20 cellular contexts compared by ENCODE assay signal in the genomic region with DNA sequence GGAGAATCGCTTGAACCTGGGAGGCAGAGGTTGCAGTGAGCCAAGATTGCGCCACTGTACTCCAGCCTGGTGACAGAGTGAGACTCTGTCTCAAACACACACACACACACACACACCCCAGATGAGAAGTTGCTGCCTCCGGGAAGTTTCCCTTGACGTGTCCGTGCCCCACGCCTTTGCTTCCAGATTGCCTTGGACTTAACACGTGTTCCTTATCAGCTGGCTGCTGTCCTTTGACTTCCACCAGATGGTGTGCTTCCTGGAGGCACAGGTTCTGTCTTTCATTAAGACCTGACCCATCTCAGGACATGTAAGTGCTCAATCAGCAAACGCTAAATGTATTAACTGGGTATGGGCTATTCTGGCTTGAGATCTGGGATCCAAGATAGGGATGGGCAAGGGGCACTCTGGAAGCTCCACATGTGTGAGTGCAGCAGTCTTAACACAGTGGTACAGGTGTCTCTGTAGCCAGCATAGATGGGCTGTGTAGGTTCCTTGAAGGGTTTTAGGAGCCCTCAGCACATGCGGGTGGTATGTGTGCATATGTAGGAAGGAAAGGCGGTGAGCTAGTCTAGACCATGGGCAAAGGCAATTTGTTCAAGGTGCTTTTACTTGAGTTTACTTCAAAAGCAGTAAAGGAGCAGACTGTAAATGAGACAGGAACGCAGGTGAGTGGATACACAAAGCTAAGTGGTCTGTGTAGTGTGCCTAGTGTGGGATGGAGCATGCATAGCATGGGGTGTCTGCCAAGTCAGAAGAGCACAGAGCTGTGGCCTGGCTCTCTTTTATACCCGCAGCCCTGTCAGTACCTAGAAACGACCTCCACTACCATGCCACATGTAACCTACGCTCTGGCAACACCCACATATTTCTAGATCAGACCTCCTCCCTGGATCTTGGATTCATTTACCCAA. TPM values are rescaled to one million over a fixed set of nuclear protein-coding genes. Genes with fewer than 3 reads are reported as not detected.
DNase-seq lines count a peak whose midpoint lies in the region; ATAC-seq, FAIRE-seq and TF ChIP-seq lines count a peak whose summit lies in the region.
"Had no signal": no experiment of that assay in that cellular context is flagged by ENCODE, and none has a peak within 500 bp of the region (broad histone marks: within the 10 kb centered on the region; RNA-seq: fewer than 3 reads in every experiment).

No MANE protein-coding gene starts in this region.

- WGBS in small intestine, 3 donors, result 53 to 76% (median 71%) methylated on average over 14 of the region's 14 CpGs

- CTCF ChIA-PET in WTC11 (lab: Charles Lee), result interaction anchor here (0.9 to 5.1 kb wide), 4 partner anchors 10 to 344 kb away, joined by 3 to 18 read pairs (median 12); no protein-coding TSS in a partner anchor
- CTCF ChIA-PET in activated CD8-positive, alpha-beta T cell treated with anti-CD3 and anti-CD28 coated beads for 36 hours (lab: Charles Lee), result interaction anchor here (0.5 to 14.4 kb wide), 3 partner anchors 9 to 58 kb away, joined by 3 to 549 read pairs (median 12); partner anchors contain the start of genes SYS1 and TP53TG5

- peak overlapping the region in 1 of 2 donors; percentile 2 for H3K27ac ChIP-seq in small intestine (ENCODE audit: low read depth in 1 of 2, low read length in 1 of 2)
- H3K27ac ChIP-seq: PC-9 had no signal

- peaks cover 22% of the 10 kb centered on the region for H3K36me3 Mint-ChIP-seq in WTC11
- peaks cover 24% of the 10 kb centered on the region for H3K36me3 Mint-ChIP-seq in activated CD8-positive, alpha-beta T cell treated with anti-CD3 and anti-CD28 coated beads for 36 hours (ENCODE audit: low read depth)

- no peak overlapping the region for H3K4me3 Mint-ChIP-seq in WTC11
- H3K4me3 Mint-ChIP-seq in activated CD8-positive, alpha-beta T cell treated with anti-CD3 and anti-CD28 coated beads for 36 hours, result no peak overlapping the region
- H3K4me3 Mint-ChIP-seq: activated T-helper 17 cell treated with anti-CD3 and anti-CD28 coated beads, Interleukin-2, amount 50 U/mL, for 72 hours had no signal

- H3K9me3 ChIP-seq in small intestine (ENCODE audit: control insufficient read depth, low read depth), result no peaks in the 10 kb centered on the region
- H3K9me3 ChIP-seq: HAP-1 had no signal

- H3K4me1 ChIP-seq in small intestine (ENCODE audit: control insufficient read depth in 2 of 2, insufficient read depth in 1 of 2, low read depth in 1 of 2, low read length in 1 of 2), result peaks cover 0 to 4% of the 10 kb centered on the region in 2 donors
- H3K4me1 ChIP-seq: HAP-1 had no signal

- no peak overlapping the region for H3K4me3 ChIP-seq in small intestine (ENCODE audit: low read depth in 1 of 2, low read length in 2 of 2)
- H3K4me3 ChIP-seq: HAP-1, PC-9, skin epidermis had no signal

- no peaks in the 10 kb centered on the region for H3K4me1 Mint-ChIP-seq in WTC11
- H3K4me1 Mint-ChIP-seq in activated CD8-positive, alpha-beta T cell treated with anti-CD3 and anti-CD28 coated beads for 36 hours (ENCODE audit: low read depth), result peaks cover 8% of the 10 kb centered on the region
- H3K4me1 Mint-ChIP-seq: activated T-helper 17 cell treated with anti-CD3 and anti-CD28 coated beads, Interleukin-2, amount 50 U/mL, for 72 hours had no signal

- ATAC-seq in WTC11 (0 out of 2 replicates have a peak, but pooled peaks have one; percentile 26), left ventricle myocardium superior (peak; percentile 62)
- ATAC-seq in activated CD8-positive, alpha-beta T cell treated with anti-CD3 and anti-CD28 coated beads for 36 hours, result no peak
- ATAC-seq: activated T-helper 17 cell treated with anti-CD3 and anti-CD28 coated beads, Interleukin-2, amount 50 U/mL, for 72 hours had no signal

- H3K36me3 ChIP-seq in small intestine (ENCODE audit: control insufficient read depth in 2 of 2, insufficient read depth in 2 of 2, low read length in 2 of 2), result peaks cover 7% of the 10 kb centered on the region in 2 donors

- peak; percentile 47 for DNase-seq in NCI-H82 (lab: John Stamatoyannopoulos, UW)
- no peak for DNase-seq in NCI-H82 treated with DMSO at 0.1 percent for 48 hours (lab: John Stamatoyannopoulos, UW; ENCODE audit: unreplicated experiment)
- no peak for DNase-seq in WTC11 (ENCODE audit: low spot score)
- DNase-seq in left ventricle myocardium superior, result peak; percentile 43
- DNase-seq in small intestine, result peak; percentile 97
- no peak for DNase-seq in activated CD8-positive, alpha-beta T cell treated with anti-CD3 and anti-CD28 coated beads for 36 hours
- DNase-seq in NCI-H524 treated with DMSO at 0.1 percent for 48 hours (lab: John Stamatoyannopoulos, UW), result no peak
- DNase-seq in hippocampal formation (lab: John Stamatoyannopoulos, UW), result no peak
- DNase-seq: activated CD4-positive, alpha-beta T cell treated with anti-CD3 and anti-CD28 coated beads, Interleukin-2, amount 50 U/mL, for 48 hours; DND-41; NCI-H146; NCI-H510A treated with DMSO at 0.1 percent for 48 hours; PC-9 had no signal

- no peak for TF ChIP-seq CTCF in WTC11 (IDR thresholded peaks at IDR 0.05)
- no peak for TF ChIP-seq CTCF in activated CD8-positive, alpha-beta T cell treated with anti-CD3 and anti-CD28 coated beads for 36 hours (IDR thresholded peaks at IDR 0.05)

- intact Hi-C loops in left ventricle myocardium superior (cut with micrococcal nuclease), result no loop called here
- intact Hi-C loops in activated CD8-positive, alpha-beta T cell treated with anti-CD3 and anti-CD28 coated beads for 36 hours (cut with micrococcal nuclease), result no loop called here

- H3K27me3 ChIP-seq in small intestine (ENCODE audit: control insufficient read depth in 2 of 2, insufficient read depth in 2 of 2, low read length in 2 of 2), result no peaks in the 10 kb centered on the region

- no peaks in the 10 kb centered on the region for H3K9me3 Mint-ChIP-seq in WTC11
- H3K9me3 Mint-ChIP-seq in activated CD8-positive, alpha-beta T cell treated with anti-CD3 and anti-CD28 coated beads for 36 hours, result no peaks in the 10 kb centered on the region
- H3K9me3 Mint-ChIP-seq: activated T-helper 17 cell treated with anti-CD3 and anti-CD28 coated beads, Interleukin-2, amount 50 U/mL, for 72 hours had no signal

- POLR2A ChIA-PET in WTC11 (lab: Charles Lee), result no interaction called here
- POLR2A ChIA-PET in activated CD8-positive, alpha-beta T cell treated with anti-CD3 and anti-CD28 coated beads for 36 hours (lab: Charles Lee), result interaction anchor here (0.6 to 1.4 kb wide), 3 partner anchors 9 to 54 kb away, joined by 3 to 5 read pairs (median 4); no protein-coding TSS in a partner anchor

- FAIRE-seq in small intestine (lab: Jason Lieb, UNC), result no peak
- FAIRE-seq: colon, keratinocyte had no signal

- no peak overlapping the region for H3K27ac Mint-ChIP-seq in WTC11
- no peak overlapping the region for H3K27ac Mint-ChIP-seq in activated CD8-positive, alpha-beta T cell treated with anti-CD3 and anti-CD28 coated beads for 36 hours
- H3K27ac Mint-ChIP-seq: activated T-helper 17 cell treated with anti-CD3 and anti-CD28 coated beads, Interleukin-2, amount 50 U/mL, for 72 hours had no signal

- no peaks in the 10 kb centered on the region for H3K27me3 Mint-ChIP-seq in WTC11 (ENCODE audit: low read depth)
- no peaks in the 10 kb centered on the region for H3K27me3 Mint-ChIP-seq in activated CD8-positive, alpha-beta T cell treated with anti-CD3 and anti-CD28 coated beads for 36 hours
- H3K27me3 Mint-ChIP-seq: activated T-helper 17 cell treated with anti-CD3 and anti-CD28 coated beads, Interleukin-2, amount 50 U/mL, for 72 hours had no signal

TF ChIP-seq in WTC11, 78 proteins besides CTCF, POLR2A, EP300 and RAD21 (continues in another document):
- TF ChIP-seq, protein P1, sequence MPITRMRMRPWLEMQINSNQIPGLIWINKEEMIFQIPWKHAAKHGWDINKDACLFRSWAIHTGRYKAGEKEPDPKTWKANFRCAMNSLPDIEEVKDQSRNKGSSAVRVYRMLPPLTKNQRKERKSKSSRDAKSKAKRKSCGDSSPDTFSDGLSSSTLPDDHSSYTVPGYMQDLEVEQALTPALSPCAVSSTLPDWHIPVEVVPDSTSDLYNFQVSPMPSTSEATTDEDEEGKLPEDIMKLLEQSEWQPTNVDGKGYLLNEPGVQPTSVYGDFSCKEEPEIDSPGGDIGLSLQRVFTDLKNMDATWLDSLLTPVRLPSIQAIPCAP (CRISPR knock-in tag; IDR thresholded peaks at IDR 0.05), result no peak
- TF ChIP-seq SOX15 (CRISPR knock-in tag; IDR thresholded peaks at IDR 0.05), result no peak
- no peak for TF ChIP-seq TEAD1 (CRISPR knock-in tag; IDR thresholded peaks at IDR 0.05)
- no peak for TF ChIP-seq JUN (CRISPR knock-in tag; IDR thresholded peaks at IDR 0.05)
- TF ChIP-seq, protein P2, sequence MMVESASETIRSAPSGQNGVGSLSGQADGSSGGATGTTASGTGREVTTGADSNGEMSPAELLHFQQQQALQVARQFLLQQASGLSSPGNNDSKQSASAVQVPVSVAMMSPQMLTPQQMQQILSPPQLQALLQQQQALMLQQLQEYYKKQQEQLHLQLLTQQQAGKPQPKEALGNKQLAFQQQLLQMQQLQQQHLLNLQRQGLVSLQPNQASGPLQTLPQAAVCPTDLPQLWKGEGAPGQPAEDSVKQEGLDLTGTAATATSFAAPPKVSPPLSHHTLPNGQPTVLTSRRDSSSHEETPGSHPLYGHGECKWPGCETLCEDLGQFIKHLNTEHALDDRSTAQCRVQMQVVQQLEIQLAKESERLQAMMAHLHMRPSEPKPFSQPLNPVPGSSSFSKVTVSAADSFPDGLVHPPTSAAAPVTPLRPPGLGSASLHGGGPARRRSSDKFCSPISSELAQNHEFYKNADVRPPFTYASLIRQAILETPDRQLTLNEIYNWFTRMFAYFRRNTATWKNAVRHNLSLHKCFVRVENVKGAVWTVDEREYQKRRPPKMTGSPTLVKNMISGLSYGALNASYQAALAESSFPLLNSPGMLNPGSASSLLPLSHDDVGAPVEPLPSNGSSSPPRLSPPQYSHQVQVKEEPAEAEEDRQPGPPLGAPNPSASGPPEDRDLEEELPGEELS (CRISPR knock-in tag; IDR thresholded peaks at IDR 0.05), result no peak
- TF ChIP-seq PRRX2 (CRISPR knock-in tag; IDR thresholded peaks at IDR 0.05), result no peak

RNA-seq across cellular contexts. Expression of gene PIGT, which starts 11.6 kb away (rescaled TPM):
- 63.7 to 67.7 TPM (median 67.7 TPM) in 3 replicates for total RNA-seq in WTC11 (2021)
- 115 TPM for total RNA-seq in left ventricle myocardium superior
- polyA plus RNA-seq in small intestine, result 10 to 100 TPM; 49.7 to 85.2 (median 51.0) TPM
- total RNA-seq in activated CD8-positive, alpha-beta T cell treated with anti-CD3 and anti-CD28 coated beads for 36 hours, result 10 to 100 TPM; 43.7 to 47.7 TPM

RNA-seq across cellular contexts. Expression of gene DBNDD2, which starts 19.4 kb away (rescaled TPM):
- 58.7 to 65.8 TPM (median 61.1 TPM) in 3 replicates for total RNA-seq in WTC11 (2021)
- total RNA-seq in left ventricle myocardium superior, result 339 TPM
- polyA plus RNA-seq in small intestine, result 100 to 1,000 TPM in 2 of 3 donors, 10 to 100 TPM in 1; 98.6 to 114 (median 104) TPM
- 10 to 100 TPM; 13.8 to 15.5 TPM for total RNA-seq in activated CD8-positive, alpha-beta T cell treated with anti-CD3 and anti-CD28 coated beads for 36 hours

RNA-seq across cellular contexts. Expression of gene WFDC2, which starts 42.1 kb away (rescaled TPM):
- total RNA-seq in WTC11 (2021), result 76.4 to 114 TPM (median 99.4 TPM) in 3 replicates
- 1.4 TPM for total RNA-seq in left ventricle myocardium superior
- 1 to 10 TPM; 3.1 to 7.8 (median 4.6) TPM for polyA plus RNA-seq in small intestine
- total RNA-seq in activated CD8-positive, alpha-beta T cell treated with anti-CD3 and anti-CD28 coated beads for 36 hours, result 1 to 10 TPM; 1.3 TPM
- total RNA-seq: A172 had no signal
- polyA plus RNA-seq: keratinocyte had no signal

RNA-seq across cellular contexts. Expression of gene TP53TG5, which starts 49.4 kb away (rescaled TPM):
- total RNA-seq in WTC11 (2021) (0.37 to 0.85 TPM in 2 of 3 replicates, not detected in the other), left ventricle myocardium superior (2.1 TPM)
- polyA plus RNA-seq in small intestine, result under 1 TPM in 1 of 3 donors, not detected in 2; 0.19 TPM
- total RNA-seq in activated CD8-positive, alpha-beta T cell treated with anti-CD3 and anti-CD28 coated beads for 36 hours, result under 1 TPM in 1 of 2 experiments, not detected in 1; 0.29 TPM
- total RNA-seq: A172, epithelial cell of proximal tubule, PC-9 had no signal
- polyA plus RNA-seq: keratinocyte had no signal

Comparison
In these comparisons a context has a peak if more than half of its experiments do, and no peak if none do; other contexts are left out.
1. DNase-seq: peak in NCI-H82 (single experiment), left ventricle myocardium superior (single experiment) and small intestine (single experiment); none in NCI-H82 treated with DMSO at 0.1 percent for 48 hours (single experiment), WTC11 (single experiment), activated CD8-positive, alpha-beta T cell treated with anti-CD3 and anti-CD28 coated beads for 36 hours (single experiment), NCI-H524 treated with DMSO at 0.1 percent for 48 hours (single experiment) and hippocampal formation (0 of 2).
2. RNA of gene WFDC2, which starts 42.1 kb away (total RNA-seq): 76.4 to 114 TPM in WTC11; 1.4 TPM in left ventricle myocardium superior (single experiment) and 1.3 TPM in activated CD8-positive, alpha-beta T cell treated with anti-CD3 and anti-CD28 coated beads for 36 hours; every median in the first group is over 10 times any median in the second.